ENCODE assay signal across 8 cellular contexts in genomic region chr9:120714846-120715231, GRCh38. TPM values are rescaled to one million over a fixed set of nuclear protein-coding genes. Genes with fewer than 3 reads are reported as not detected.
DNase-seq lines count a peak whose midpoint lies in the region; ATAC-seq and TF ChIP-seq lines count a peak whose summit lies in the region.

No MANE protein-coding gene starts in this region.

- H3K9ac ChIP-seq in endocrine pancreas (ENCODE audit: control insufficient read depth, insufficient read depth, low read length) (peak overlapping the region; percentile 38), neuronal stem cell (ENCODE audit: low read depth, low read length, poor library complexity) (peak overlapping the region; percentile 86)

- no peaks in the 10 kb centered on the region for H3K36me3 ChIP-seq in endocrine pancreas (ENCODE audit: control insufficient read depth, insufficient read depth, low read length)
- peaks cover 0 to 2% of the 10 kb centered on the region in 2 donors for H3K36me3 ChIP-seq in neuronal stem cell (replicated peaks in 1 of 2; ENCODE audit: control insufficient read depth in 2 of 2, insufficient read depth in 2 of 2, low read length in 2 of 2)

- H3K18ac ChIP-seq in neuronal stem cell (ENCODE audit: low read length) = peak overlapping the region; percentile 99

- peak overlapping the region; percentile 98 for H3K4ac ChIP-seq in neuronal stem cell (ENCODE audit: low read length)

- peak overlapping the region; percentile 55 for H3K27ac ChIP-seq in neuronal stem cell (replicated peaks; ENCODE audit: low read length)

- peaks cover 10% of the 10 kb centered on the region for H3K79me1 ChIP-seq in neuronal stem cell (ENCODE audit: low read depth, low read length)

- H3K4me2 ChIP-seq in neuronal stem cell (ENCODE audit: insufficient read depth, low read length, poor library complexity, severe bottlenecking) = peak overlapping the region; percentile 77

- peak overlapping the region; percentile 65 for H2BK120ac ChIP-seq in neuronal stem cell (ENCODE audit: low read depth, low read length)

- peak overlapping the region; percentile 69 for H3K23ac ChIP-seq in neuronal stem cell (ENCODE audit: low read depth, low read length, poor library complexity)

- no peak for DNase-seq in activated CD4-positive, CD25-positive, alpha-beta regulatory T cell (lab: John Stamatoyannopoulos, UW)
- no peak for DNase-seq in LNCaP clone FGC (ENCODE audit: low read depth)
- DNase-seq in neuronal stem cell (ENCODE audit: low spot score) = no peak
- DNase-seq in HCEC 1CT = no peak
- no peak for DNase-seq in stimulated activated CD4-positive, alpha-beta T cell treated with anti-CD3 and anti-CD28 coated beads, Interleukin-12 subunit alpha, Interleukin-12 subunit beta, amount 100 ng/mL, for 4 hours

- TF ChIP-seq CTCF in LNCaP clone FGC (IDR thresholded peaks at IDR 0.05; ENCODE audit: control insufficient read depth, extremely low read depth, insufficient read depth) = no peak

- H2AFZ ChIP-seq in neuronal stem cell (ENCODE audit: low read length) = peak overlapping the region; percentile 95

- H2BK5ac ChIP-seq in neuronal stem cell (ENCODE audit: low read length) = peak overlapping the region; percentile 92

- peak; percentile 27 to 35 for ATAC-seq in activated CD4-positive, CD25-positive, alpha-beta regulatory T cell treated with anti-CD3 and anti-CD28 coated beads, Interleukin-2, amount 50 U/mL, for 24 hours
- no peak for ATAC-seq in GM21737 (IDR thresholded peaks at IDR 0.05; ENCODE audit: unreplicated experiment)

- H2AK5ac ChIP-seq in neuronal stem cell (ENCODE audit: low read depth, low read length) = peak overlapping the region; percentile 99

- H2BK15ac ChIP-seq in neuronal stem cell (ENCODE audit: low read length) = peak overlapping the region; percentile 98

- H3K4me1 ChIP-seq in endocrine pancreas (ENCODE audit: control insufficient read depth, insufficient read depth, low read length) (peaks cover 7% of the 10 kb centered on the region), neuronal stem cell (ENCODE audit: control insufficient read depth in 2 of 2, insufficient read depth in 1 of 2, low read depth in 1 of 2, low read length in 2 of 2) (peaks cover 13 to 14% of the 10 kb centered on the region in 2 donors)

- H3K27me3 ChIP-seq in endocrine pancreas (ENCODE audit: control insufficient read depth, insufficient read depth, low read length) = no peaks in the 10 kb centered on the region
- H3K27me3 ChIP-seq in neuronal stem cell (ENCODE audit: control insufficient read depth in 3 of 3, insufficient read depth in 3 of 3, low read depth in 1 of 3, low read length in 3 of 3) = no peaks in the 10 kb centered on the region

- peak overlapping the region; percentile 94 for H3K14ac ChIP-seq in neuronal stem cell (ENCODE audit: low read length)

- H3K9me3 ChIP-seq in endocrine pancreas (ENCODE audit: control insufficient read depth, low read length) = no peaks in the 10 kb centered on the region
- peaks cover 0 to 2% of the 10 kb centered on the region in 2 donors for H3K9me3 ChIP-seq in neuronal stem cell (replicated peaks in 1 of 2; ENCODE audit: control insufficient read depth in 2 of 2, insufficient read depth in 1 of 2, low read depth in 1 of 2, low read length in 2 of 2)

- no CpG with 5 or more reads among the region's 26 CpGs for WGBS in neuronal stem cell (ENCODE audit: extremely low coverage in 2 of 2, insufficient read length in 2 of 2, insufficient replicate concordance in 1 of 2), 2 donors

- H4K91ac ChIP-seq in neuronal stem cell (ENCODE audit: low read depth, low read length, poor library complexity) = peak overlapping the region; percentile 60

- peak overlapping the region; percentile 91 for H2BK12ac ChIP-seq in neuronal stem cell (ENCODE audit: low read length)

- peak overlapping the region; percentile 92 for H4K8ac ChIP-seq in neuronal stem cell (ENCODE audit: low read depth, low read length)

- H3K4me3 ChIP-seq in LNCaP clone FGC (ENCODE audit: low read depth, low read length) (peak overlapping the region; percentile 75), endocrine pancreas (ENCODE audit: control insufficient read depth, insufficient read depth, low read length) (no peak overlapping the region), neuronal stem cell (ENCODE audit: low read length in 2 of 2) (peak overlapping the region; percentile 70 to 89)

RNA-seq across cellular contexts. Expression of gene MEGF9, which starts 0.6 kb away (rescaled TPM):
- 6.0 TPM for polyA plus RNA-seq in neuronal stem cell (2013, experiment 1 of 2)
- 5.9 TPM for polyA plus RNA-seq in neuronal stem cell (2013, experiment 2 of 2)
